Comparison of ENCODE assay signal across 16 cellular contexts in the genomic region with DNA sequence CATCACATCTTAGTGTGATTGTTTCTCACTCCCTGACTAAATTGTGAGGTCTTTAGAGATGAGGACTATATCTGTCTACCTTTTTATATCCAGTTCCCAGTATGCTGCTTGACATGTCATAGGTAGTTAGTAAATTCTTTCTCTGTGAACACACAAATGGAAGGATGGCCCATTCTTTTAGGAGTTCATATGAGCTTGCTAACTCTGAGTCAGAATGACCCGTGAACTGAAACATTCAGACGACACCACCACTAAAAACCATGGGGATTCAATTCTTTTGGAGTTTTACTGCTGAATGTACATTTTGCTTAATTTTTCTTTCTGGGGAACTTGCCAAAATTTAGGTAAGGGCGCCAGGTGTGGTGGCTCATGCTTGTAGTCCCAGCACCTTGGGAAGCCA. TPM values are rescaled to one million over a fixed set of nuclear protein-coding genes. Genes with fewer than 3 reads are reported as not detected.
DNase-seq lines count a peak whose midpoint lies in the region; ATAC-seq and TF ChIP-seq lines count a peak whose summit lies in the region.
"Had no signal": no experiment of that assay in that cellular context is flagged by ENCODE, and none has a peak within 500 bp of the region (broad histone marks: within the 10 kb centered on the region; RNA-seq: fewer than 3 reads in every experiment).

No MANE protein-coding gene starts in this region.

- H3K27me3 Mint-ChIP-seq in natural killer cell (ENCODE audit: low read depth in 2 of 2): no peaks in the 10 kb centered on the region
- peaks cover 0 to 5% of the 10 kb centered on the region in 2 donors for H3K27me3 Mint-ChIP-seq in natural killer cell treated with Interleukin-12 subunit alpha and Interleukin-12 subunit beta and Interleukin-15 and Interleukin-18, amount 100 ng/mL, for 72 hours

- H3K9me3 Mint-ChIP-seq in natural killer cell: no peaks in the 10 kb centered on the region
- no peaks in the 10 kb centered on the region for H3K9me3 Mint-ChIP-seq in natural killer cell treated with Interleukin-12 subunit alpha and Interleukin-12 subunit beta and Interleukin-15 and Interleukin-18, amount 100 ng/mL, for 72 hours
- no peaks in the 10 kb centered on the region for H3K9me3 Mint-ChIP-seq in stimulated activated effector memory CD8-positive, alpha-beta T cell treated with anti-CD3 and anti-CD28 coated beads, Interleukin-12 subunit alpha, Interleukin-12 subunit beta, amount 100 ng/mL, for 72 hours
- H3K9me3 Mint-ChIP-seq: GM23338 had no signal

- peaks cover 12% of the 10 kb centered on the region for H3K36me3 Mint-ChIP-seq in natural killer cell
- H3K36me3 Mint-ChIP-seq in natural killer cell treated with Interleukin-12 subunit alpha and Interleukin-12 subunit beta and Interleukin-15 and Interleukin-18, amount 100 ng/mL, for 72 hours: peaks cover 19% of the 10 kb centered on the region
- peaks cover 95% of the 10 kb centered on the region for H3K36me3 Mint-ChIP-seq in stimulated activated effector memory CD8-positive, alpha-beta T cell treated with anti-CD3 and anti-CD28 coated beads, Interleukin-12 subunit alpha, Interleukin-12 subunit beta, amount 100 ng/mL, for 72 hours

- ATAC-seq in natural killer cell: no peak
- ATAC-seq in natural killer cell treated with Interleukin-12 subunit alpha and Interleukin-12 subunit beta and Interleukin-15 and Interleukin-18, amount 100 ng/mL, for 72 hours: no peak
- ATAC-seq in stimulated activated effector memory CD8-positive, alpha-beta T cell treated with anti-CD3 and anti-CD28 coated beads, Interleukin-12 subunit alpha, Interleukin-12 subunit beta, amount 100 ng/mL, for 72 hours: no peak
- no peak for ATAC-seq in HG03045 (IDR thresholded peaks at IDR 0.05; ENCODE audit: unreplicated experiment)

- intact Hi-C loops in natural killer cell (cut with micrococcal nuclease): loop anchor here (1.0 to 10.0 kb wide), 2 partner anchors 90 to 1586 kb away; partner anchors contain the start of gene PIGA

- peak overlapping the region; percentile 6 to 75 for H3K27ac Mint-ChIP-seq in natural killer cell
- H3K27ac Mint-ChIP-seq in natural killer cell treated with Interleukin-12 subunit alpha and Interleukin-12 subunit beta and Interleukin-15 and Interleukin-18, amount 100 ng/mL, for 72 hours: peak overlapping the region in 1 of 2 donors; percentile 78
- H3K27ac Mint-ChIP-seq in stimulated activated effector memory CD8-positive, alpha-beta T cell treated with anti-CD3 and anti-CD28 coated beads, Interleukin-12 subunit alpha, Interleukin-12 subunit beta, amount 100 ng/mL, for 72 hours: peak overlapping the region; percentile 32
- H3K27ac Mint-ChIP-seq: GM23338 had no signal

- no peak overlapping the region for H3K4me3 Mint-ChIP-seq in natural killer cell
- no peak overlapping the region for H3K4me3 Mint-ChIP-seq in natural killer cell treated with Interleukin-12 subunit alpha and Interleukin-12 subunit beta and Interleukin-15 and Interleukin-18, amount 100 ng/mL, for 72 hours
- no peak overlapping the region for H3K4me3 Mint-ChIP-seq in stimulated activated effector memory CD8-positive, alpha-beta T cell treated with anti-CD3 and anti-CD28 coated beads, Interleukin-12 subunit alpha, Interleukin-12 subunit beta, amount 100 ng/mL, for 72 hours
- H3K4me3 Mint-ChIP-seq: GM23338 had no signal

- H3K4me3 ChIP-seq in fibroblast of mammary gland (ENCODE audit: control insufficient read depth, low read depth, low read length): no peak overlapping the region
- H3K4me3 ChIP-seq: GM12878, GM23338, HAP-1, SK-N-MC had no signal

- TF ChIP-seq CTCF in natural killer cell (IDR thresholded peaks at IDR 0.05) (no peak), fibroblast of mammary gland (conservative IDR thresholded peaks at IDR 0.05; ENCODE audit: control insufficient read depth, insufficient read depth, low read depth, low read length) (no peak)

- H3K4me1 Mint-ChIP-seq in natural killer cell: peaks cover 14 to 31% of the 10 kb centered on the region in 2 donors
- H3K4me1 Mint-ChIP-seq in natural killer cell treated with Interleukin-12 subunit alpha and Interleukin-12 subunit beta and Interleukin-15 and Interleukin-18, amount 100 ng/mL, for 72 hours (ENCODE audit: low read depth in 2 of 2): peaks cover 33 to 35% of the 10 kb centered on the region in 2 donors
- peaks cover 24% of the 10 kb centered on the region for H3K4me1 Mint-ChIP-seq in stimulated activated effector memory CD8-positive, alpha-beta T cell treated with anti-CD3 and anti-CD28 coated beads, Interleukin-12 subunit alpha, Interleukin-12 subunit beta, amount 100 ng/mL, for 72 hours
- H3K4me1 Mint-ChIP-seq: GM23338 had no signal

- no peak for DNase-seq in natural killer cell
- DNase-seq in natural killer cell treated with Interleukin-12 subunit alpha and Interleukin-12 subunit beta and Interleukin-15 and Interleukin-18, amount 100 ng/mL, for 72 hours (ENCODE audit: low spot score): no peak
- peak; percentile 14 for DNase-seq in RKO (ENCODE audit: low spot score)
- peak; percentile 43 for DNase-seq in fibroblast of mammary gland (ENCODE audit: low read depth)
- no peak for DNase-seq in stimulated activated effector memory CD8-positive, alpha-beta T cell treated with anti-CD3 and anti-CD28 coated beads, Interleukin-12 subunit alpha, Interleukin-12 subunit beta, amount 100 ng/mL, for 72 hours (ENCODE audit: low spot score in 2 of 2)
- DNase-seq in HuH-7 (ENCODE audit: low spot score): no peak
- DNase-seq in activated CD8-positive, alpha-beta memory T cell treated with anti-CD3 and anti-CD28 coated beads, Interleukin-2, amount 50 U/mL, for 4 hours: no peak
- DNase-seq: DMS79, NCI-H1694 treated with DMSO at 0.1 percent for 48 hours, NCI-H2081 treated with DMSO at 0.1 percent for 48 hours, SHP77 treated with DMSO at 0.1 percent for 48 hours had no signal

RNA-seq across cellular contexts. Expression of gene OFD1, which starts 13.9 kb away (rescaled TPM):
- total RNA-seq in natural killer cell: 10 to 100 TPM; 62.8 to 77.6 (median 74.9) TPM
- 10 to 100 TPM; 39.1 to 46.1 TPM for total RNA-seq in natural killer cell treated with Interleukin-12 subunit alpha and Interleukin-12 subunit beta and Interleukin-15 and Interleukin-18, amount 100 ng/mL, for 72 hours

RNA-seq across cellular contexts. Expression of gene TRAPPC2, which starts 14.1 kb away (rescaled TPM):
- 10 to 100 TPM; 24.2 to 63.3 (median 42.4) TPM for total RNA-seq in natural killer cell
- total RNA-seq in natural killer cell treated with Interleukin-12 subunit alpha and Interleukin-12 subunit beta and Interleukin-15 and Interleukin-18, amount 100 ng/mL, for 72 hours: 10 to 100 TPM; 27.5 to 32.0 TPM

RNA-seq across cellular contexts. Expression of gene RAB9A, which starts 59.6 kb away (rescaled TPM):
- 10 to 100 TPM; 27.0 to 36.9 (median 32.9) TPM for total RNA-seq in natural killer cell
- 10 to 100 TPM; 27.7 to 73.6 TPM for total RNA-seq in natural killer cell treated with Interleukin-12 subunit alpha and Interleukin-12 subunit beta and Interleukin-15 and Interleukin-18, amount 100 ng/mL, for 72 hours

Comparison
In these comparisons a context has a peak if more than half of its experiments do, and no peak if none do; other contexts are left out.
1. DNase-seq: peak in RKO (single experiment) and fibroblast of mammary gland (single experiment); none in natural killer cell (single experiment), natural killer cell treated with Interleukin-12 subunit alpha and Interleukin-12 subunit beta and Interleukin-15 and Interleukin-18, amount 100 ng/mL, for 72 hours (single experiment), stimulated activated effector memory CD8-positive, alpha-beta T cell treated with anti-CD3 and anti-CD28 coated beads, Interleukin-12 subunit alpha, Interleukin-12 subunit beta, amount 100 ng/mL, for 72 hours (0 of 2), HuH-7 (single experiment) and activated CD8-positive, alpha-beta memory T cell treated with anti-CD3 and anti-CD28 coated beads, Interleukin-2, amount 50 U/mL, for 4 hours (single experiment).